Comparison of ENCODE assay signal across 10 cellular contexts in genomic region chr10:126972622-126973414, GRCh38.
DNase-seq lines count a peak whose midpoint lies in the region; ATAC-seq and TF ChIP-seq lines count a peak whose summit lies in the region.
"Had no signal": no experiment of that assay in that cellular context is flagged by ENCODE, and none has a peak within 500 bp of the region (broad histone marks: within the 10 kb centered on the region; RNA-seq: fewer than 3 reads in every experiment).

No MANE protein-coding gene starts in this region.

- H3K4me1 Mint-ChIP-seq in brain (peaks cover 18% of the 10 kb centered on the region), CD14-positive monocyte (peaks cover 2% of the 10 kb centered on the region)

- no peaks in the 10 kb centered on the region for H3K9me3 ChIP-seq in esophagus squamous epithelium

- peaks cover 0 to 13% (median 0%) of the 10 kb centered on the region in 3 donors for H3K4me1 ChIP-seq in esophagus squamous epithelium

- no peaks in the 10 kb centered on the region for H3K27me3 Mint-ChIP-seq in brain
- peaks cover 0 to 6% (median 3%) of the 10 kb centered on the region in 3 donors for H3K27me3 Mint-ChIP-seq in CD14-positive monocyte (ENCODE audit: low read depth in 3 of 3)

- H3K36me3 Mint-ChIP-seq in brain (no peaks in the 10 kb centered on the region), CD14-positive monocyte (no peaks in the 10 kb centered on the region)

- H3K9me3 Mint-ChIP-seq in brain = no peaks in the 10 kb centered on the region
- H3K9me3 Mint-ChIP-seq in CD14-positive monocyte = no peaks in the 10 kb centered on the region

- H3K27ac Mint-ChIP-seq in brain (peak overlapping the region in 3 of 5 experiments; percentile 15 to 38 (median 31)), CD14-positive monocyte (no peak overlapping the region)
- H3K27ac Mint-ChIP-seq: activated naive CD4-positive, alpha-beta T cell treated with anti-CD3 and anti-CD28 coated beads, Interleukin-2, amount 50 U/mL, for 72 hours had no signal

- ATAC-seq in HG03378 (IDR thresholded peaks at IDR 0.05; ENCODE audit: unreplicated experiment) = no peak
- ATAC-seq: activated naive CD4-positive, alpha-beta T cell treated with anti-CD3 and anti-CD28 coated beads, Interleukin-2, amount 50 U/mL, for 72 hours had no signal

- intact Hi-C loops in esophagus squamous epithelium (cut with DNase I) (no loop called here), CD14-positive monocyte (cut with micrococcal nuclease) (no loop called here)

- H3K4me3 Mint-ChIP-seq in brain (no peak overlapping the region), CD14-positive monocyte (no peak overlapping the region)

- WGBS in esophagus squamous epithelium, 2 donors = 57 to 61% methylated on average over 11 of the region's 11 CpGs

- no peak for TF ChIP-seq POLR2A in esophagus squamous epithelium (IDR thresholded peaks at IDR 0.05)

- TF ChIP-seq CTCF in brain (conservative IDR thresholded peaks at IDR 0.05) (no peak), esophagus squamous epithelium (IDR thresholded peaks at IDR 0.05) (no peak), CD14-positive monocyte (IDR thresholded peaks at IDR 0.05) (no peak)

- DNase-seq in HCEC 1CT (peak; percentile 90), kidney glomerular epithelial cell (lab: John Stamatoyannopoulos, UW) (peak; percentile 94), superior temporal gyrus (ENCODE audit: extremely low spot score) (peak; percentile 63), esophagus squamous epithelium (lab: John Stamatoyannopoulos, UW) (no peak), NCI-H2227 treated with DMSO at 0.1 percent for 48 hours (lab: John Stamatoyannopoulos, UW) (no peak), CD14-positive monocyte (ENCODE audit: low spot score) (no peak)
- DNase-seq: stimulated activated CD8-positive, alpha-beta memory T cell treated with anti-CD3 and anti-CD28 coated beads, Interleukin-4, amount 100 ng/mL, for 48 hours had no signal

- H3K27ac ChIP-seq in esophagus squamous epithelium = no peak overlapping the region

- H3K4me3 ChIP-seq in esophagus squamous epithelium = no peak overlapping the region

- H3K36me3 ChIP-seq in esophagus squamous epithelium = peaks cover 0 to 64% (median 0%) of the 10 kb centered on the region in 3 donors

- no peaks in the 10 kb centered on the region for H3K27me3 ChIP-seq in esophagus squamous epithelium

Comparison
In these comparisons a context has a peak if more than half of its experiments do, and no peak if none do; other contexts are left out.
1. DNase-seq: peak in HCEC 1CT (single experiment), kidney glomerular epithelial cell (single experiment) and superior temporal gyrus (single experiment); none in esophagus squamous epithelium (single experiment), NCI-H2227 treated with DMSO at 0.1 percent for 48 hours (single experiment) and CD14-positive monocyte (single experiment).
2. H3K27ac Mint-ChIP-seq: peak in brain (3 of 5); none in CD14-positive monocyte (0 of 7).